ENCODE assay signal across 8 cellular contexts in the genomic region with DNA sequence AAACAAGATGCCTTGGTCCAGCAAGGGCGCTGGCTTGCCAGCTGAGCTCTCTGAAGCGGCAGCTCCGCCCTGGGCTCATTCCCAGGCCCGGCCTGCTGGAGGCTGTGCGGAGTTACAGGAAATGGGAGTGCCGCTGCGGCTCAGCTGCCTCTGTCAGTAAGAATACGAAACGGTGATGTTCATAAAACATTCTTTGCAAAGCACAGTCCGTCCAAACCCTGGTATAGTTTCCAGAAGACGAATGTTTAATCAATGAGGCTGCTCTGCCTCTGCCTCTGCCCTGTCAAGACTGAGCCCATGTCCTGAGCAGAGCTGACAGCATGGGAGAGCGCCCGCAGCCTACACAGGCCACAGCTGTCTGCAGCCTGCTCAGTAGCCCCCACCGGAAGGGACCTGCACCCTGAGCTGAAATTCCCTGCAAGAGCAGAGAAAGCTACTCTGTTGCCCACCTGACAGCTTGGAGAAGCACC.
DNase-seq lines count a peak whose midpoint lies in the region; ATAC-seq and TF ChIP-seq lines count a peak whose summit lies in the region.

No MANE protein-coding gene starts in this region.

- ATAC-seq in GM19467 (IDR thresholded peaks at IDR 0.05; ENCODE audit: unreplicated experiment), result no peak
- ATAC-seq in HG03139 (IDR thresholded peaks at IDR 0.05; ENCODE audit: unreplicated experiment), result no peak

- peaks cover 28% of the 10 kb centered on the region for H3K4me1 Mint-ChIP-seq in activated naive CD4-positive, alpha-beta T cell treated with anti-CD3 and anti-CD28 coated beads, Interleukin-2, amount 50 U/mL, for 24 hours

- no peaks in the 10 kb centered on the region for H3K9me3 Mint-ChIP-seq in activated naive CD4-positive, alpha-beta T cell treated with anti-CD3 and anti-CD28 coated beads, Interleukin-2, amount 50 U/mL, for 24 hours

- no peak for TF ChIP-seq CTCF in GM10266 (IDR thresholded peaks at IDR 0.05; ENCODE audit: control insufficient read depth, insufficient read depth, low read depth, missing control alignments)

- DNase-seq in activated naive CD4-positive, alpha-beta T cell (lab: John Stamatoyannopoulos, UW), result no peak
- DNase-seq in amygdala (lab: John Stamatoyannopoulos, UW) (peak in 46 of 56 donors; percentile 8 to 74 (median 34)), hepatic stellate cell (ENCODE audit: low spot score) (peak; percentile 88), pulmonary artery endothelial cell (ENCODE audit: low read depth, low spot score) (peak; percentile 27), GM10266 (ENCODE audit: extremely low spot score) (no peak)

- no peak overlapping the region for H3K27ac Mint-ChIP-seq in activated naive CD4-positive, alpha-beta T cell treated with anti-CD3 and anti-CD28 coated beads, Interleukin-2, amount 50 U/mL, for 24 hours

- no peaks in the 10 kb centered on the region for H3K27me3 Mint-ChIP-seq in activated naive CD4-positive, alpha-beta T cell treated with anti-CD3 and anti-CD28 coated beads, Interleukin-2, amount 50 U/mL, for 24 hours

- peak overlapping the region; percentile 11 for H3K4me3 Mint-ChIP-seq in activated naive CD4-positive, alpha-beta T cell treated with anti-CD3 and anti-CD28 coated beads, Interleukin-2, amount 50 U/mL, for 24 hours

- H3K36me3 Mint-ChIP-seq in activated naive CD4-positive, alpha-beta T cell treated with anti-CD3 and anti-CD28 coated beads, Interleukin-2, amount 50 U/mL, for 24 hours, result no peaks in the 10 kb centered on the region

Comparison
In these comparisons a context has a peak if more than half of its experiments do, and no peak if none do; other contexts are left out.
1. DNase-seq: peak in amygdala (46 of 56), hepatic stellate cell (single experiment) and pulmonary artery endothelial cell (single experiment); none in activated naive CD4-positive, alpha-beta T cell (0 of 4) and GM10266 (single experiment).